25 cellular contexts compared by ENCODE assay signal in the genomic region with DNA sequence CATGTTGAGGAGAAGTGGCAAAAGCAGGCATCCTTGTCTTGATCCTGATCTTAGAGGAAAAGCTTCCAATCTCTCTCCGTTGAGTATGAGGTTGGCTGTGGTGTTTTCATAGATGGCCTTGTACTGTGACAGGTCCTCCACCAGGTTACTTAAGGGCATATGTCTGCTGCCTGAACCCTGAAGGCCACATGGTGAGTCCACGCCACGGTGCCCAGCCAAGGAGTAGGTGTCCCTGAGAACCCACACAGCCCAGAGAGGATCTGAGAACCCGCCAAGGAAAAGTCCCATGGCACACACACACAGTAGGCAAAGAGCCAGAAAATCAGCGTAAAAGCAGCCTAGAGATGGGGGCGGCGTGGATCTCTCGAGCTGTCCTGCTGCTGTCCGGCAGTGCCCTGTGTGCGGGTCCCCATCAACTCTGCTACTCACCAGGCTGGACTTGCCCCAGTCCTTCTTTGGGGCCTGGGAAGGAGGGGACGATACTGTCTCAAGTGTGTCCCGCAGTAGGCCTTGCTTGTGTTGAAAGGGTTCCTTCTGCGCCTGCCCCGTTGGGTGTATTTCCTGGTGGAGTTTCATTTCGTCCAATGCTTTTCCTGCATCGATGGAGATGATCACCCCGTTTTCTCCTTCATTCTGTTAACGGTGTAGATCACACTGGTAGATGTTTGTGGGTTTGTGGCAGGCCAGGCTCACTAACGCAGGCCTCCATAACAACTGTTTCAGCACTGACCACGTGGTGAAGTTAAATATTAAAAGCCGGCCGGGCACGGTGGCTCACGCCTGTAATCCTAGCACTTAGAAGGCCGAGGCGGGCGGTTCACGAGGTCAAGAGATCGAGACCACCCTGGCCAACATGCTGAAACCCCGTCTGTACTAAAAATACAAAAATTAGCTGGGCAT.
DNase-seq lines count a peak whose midpoint lies in the region; ATAC-seq lines count a peak whose summit lies in the region.
"Had no signal": no experiment of that assay in that cellular context is flagged by ENCODE, and none has a peak within 500 bp of the region (broad histone marks: within the 10 kb centered on the region; RNA-seq: fewer than 3 reads in every experiment).

No MANE protein-coding gene starts in this region.

- H2BK12ac ChIP-seq in neuronal stem cell (ENCODE audit: low read length), result no peak overlapping the region

- CTCF ChIA-PET in activated naive CD4-positive, alpha-beta T cell treated with anti-CD3 and anti-CD28 coated beads, Interleukin-2, amount 10 ng/mL, durations not matched to agents 7 days and 5 days (lab: Charles Lee), result no interaction called here
- CTCF ChIA-PET in activated naive CD4-positive, alpha-beta T cell treated with anti-CD3 and anti-CD28 coated beads for 36 hours (lab: Charles Lee), result no interaction called here
- CTCF ChIA-PET in CD8-positive, alpha-beta memory T cell (lab: Charles Lee), result no interaction called here

- no peak overlapping the region for H3K4me3 Mint-ChIP-seq in activated naive CD4-positive, alpha-beta T cell treated with anti-CD3 and anti-CD28 coated beads, Interleukin-2, amount 10 ng/mL, durations not matched to agents 7 days and 5 days
- no peak overlapping the region for H3K4me3 Mint-ChIP-seq in activated naive CD4-positive, alpha-beta T cell treated with anti-CD3 and anti-CD28 coated beads for 36 hours
- no peak overlapping the region for H3K4me3 Mint-ChIP-seq in CD8-positive, alpha-beta memory T cell
- H3K4me3 Mint-ChIP-seq in activated T-helper 17 cell treated with anti-CD3 and anti-CD28 coated beads, Interleukin-2, amount 50 U/mL, for 72 hours, result no peak overlapping the region
- H3K4me3 Mint-ChIP-seq: CD8-positive, alpha-beta T cell; WTC11 had no signal

- no peaks in the 10 kb centered on the region for H3K9me3 Mint-ChIP-seq in activated naive CD4-positive, alpha-beta T cell treated with anti-CD3 and anti-CD28 coated beads, Interleukin-2, amount 10 ng/mL, durations not matched to agents 7 days and 5 days
- H3K9me3 Mint-ChIP-seq in activated naive CD4-positive, alpha-beta T cell treated with anti-CD3 and anti-CD28 coated beads for 36 hours, result no peaks in the 10 kb centered on the region
- H3K9me3 Mint-ChIP-seq in CD8-positive, alpha-beta memory T cell, result no peaks in the 10 kb centered on the region
- H3K9me3 Mint-ChIP-seq in activated T-helper 17 cell treated with anti-CD3 and anti-CD28 coated beads, Interleukin-2, amount 50 U/mL, for 72 hours, result no peaks in the 10 kb centered on the region
- H3K9me3 Mint-ChIP-seq: CD8-positive, alpha-beta T cell; naive B cell had no signal

- H3K4me1 ChIP-seq in CD8-positive, alpha-beta memory T cell (ENCODE audit: insufficient read depth, low read length), result peaks cover 22% of the 10 kb centered on the region
- peaks cover 4 to 7% of the 10 kb centered on the region in 2 donors for H3K4me1 ChIP-seq in neuronal stem cell (ENCODE audit: control insufficient read depth in 2 of 2, insufficient read depth in 1 of 2, low read depth in 1 of 2, low read length in 2 of 2)
- H3K4me1 ChIP-seq: breast epithelium, pancreas had no signal

- H3K79me1 ChIP-seq in neuronal stem cell (ENCODE audit: low read depth, low read length), result peaks cover 4% of the 10 kb centered on the region

- H3K4me3 ChIP-seq in CD8-positive, alpha-beta memory T cell (ENCODE audit: low read length), result no peak overlapping the region
- H3K4me3 ChIP-seq in neuronal stem cell (ENCODE audit: low read length in 2 of 2), result no peak overlapping the region
- H3K4me3 ChIP-seq: breast epithelium, pancreas, SJSA1 had no signal

- H3K23ac ChIP-seq in neuronal stem cell (ENCODE audit: low read depth, low read length, poor library complexity), result peak overlapping the region; percentile 35

- no peak overlapping the region for H4K91ac ChIP-seq in neuronal stem cell (ENCODE audit: low read depth, low read length, poor library complexity)

- peaks cover 5% of the 10 kb centered on the region for H3K36me3 ChIP-seq in CD8-positive, alpha-beta memory T cell (ENCODE audit: insufficient read depth, low read length)
- peaks cover 0 to 5% of the 10 kb centered on the region in 2 donors for H3K36me3 ChIP-seq in neuronal stem cell (replicated peaks in 1 of 2; ENCODE audit: control insufficient read depth in 2 of 2, insufficient read depth in 2 of 2, low read length in 2 of 2)
- H3K36me3 ChIP-seq: breast epithelium, pancreas had no signal

- no peak for ATAC-seq in activated T-helper 17 cell treated with anti-CD3 and anti-CD28 coated beads, Interleukin-2, amount 50 U/mL, for 72 hours (replicated peaks)
- ATAC-seq in GM19452 (IDR thresholded peaks at IDR 0.05; ENCODE audit: unreplicated experiment), result no peak
- no peak for ATAC-seq in GM19324 (IDR thresholded peaks at IDR 0.05; ENCODE audit: low FRiP score, unreplicated experiment)
- ATAC-seq in left ventricle myocardium superior, result no peak
- ATAC-seq: CD8-positive, alpha-beta T cell; pancreas; WTC11 had no signal

- H3K27me3 ChIP-seq in CD8-positive, alpha-beta memory T cell (ENCODE audit: insufficient read depth, low read length, poor library complexity, severe bottlenecking), result no peaks in the 10 kb centered on the region
- H3K27me3 ChIP-seq in neuronal stem cell (ENCODE audit: control insufficient read depth in 3 of 3, insufficient read depth in 3 of 3, low read depth in 1 of 3, low read length in 3 of 3), result no peaks in the 10 kb centered on the region
- H3K27me3 ChIP-seq: breast epithelium, pancreas, SJSA1 had no signal

- no peak overlapping the region for H2BK15ac ChIP-seq in neuronal stem cell (ENCODE audit: low read length)

- no peak overlapping the region for H2BK5ac ChIP-seq in neuronal stem cell (ENCODE audit: low read length)

- no peak for DNase-seq in activated naive CD4-positive, alpha-beta T cell treated with anti-CD3 and anti-CD28 coated beads, Interleukin-2, amount 10 ng/mL, durations not matched to agents 7 days and 5 days
- DNase-seq in activated naive CD4-positive, alpha-beta T cell treated with anti-CD3 and anti-CD28 coated beads for 36 hours, result no peak
- no peak for DNase-seq in CD8-positive, alpha-beta memory T cell
- DNase-seq in neuronal stem cell (ENCODE audit: low spot score) (no peak), left ventricle myocardium superior (no peak)
- DNase-seq: activated CD8-positive, alpha-beta memory T cell treated with anti-CD3 and anti-CD28 coated beads for 24 hours; amniotic stem cell; CD8-positive, alpha-beta T cell; dermis blood vessel endothelial cell; glutamatergic neuron; HCEC 1CT; mesendoderm; naive B cell; NCI-H1436 treated with DMSO at 0.1 percent for 48 hours; NCI-H524; NK-92 treated with Interleukin-12 subunit alpha and Interleukin-12 subunit beta, amount 100 ng/mL, for 24 hours; stimulated activated CD4-positive, alpha-beta T cell treated with anti-CD3 and anti-CD28 coated beads, Interleukin-15, amount 100 ng/mL, for 24 hours; stimulated activated CD8-positive, alpha-beta memory T cell treated with anti-CD3 and anti-CD28 coated beads, Interleukin-4, amount 100 ng/mL, for 48 hours had no signal

- no peak overlapping the region for H3K4me2 ChIP-seq in neuronal stem cell (ENCODE audit: insufficient read depth, low read length, poor library complexity, severe bottlenecking)

- peaks cover 45% of the 10 kb centered on the region for H3K4me1 Mint-ChIP-seq in activated naive CD4-positive, alpha-beta T cell treated with anti-CD3 and anti-CD28 coated beads, Interleukin-2, amount 10 ng/mL, durations not matched to agents 7 days and 5 days
- H3K4me1 Mint-ChIP-seq in activated naive CD4-positive, alpha-beta T cell treated with anti-CD3 and anti-CD28 coated beads for 36 hours (ENCODE audit: low read depth), result peaks cover 21% of the 10 kb centered on the region
- H3K4me1 Mint-ChIP-seq in CD8-positive, alpha-beta memory T cell, result peaks cover 37 to 43% (median 40%) of the 10 kb centered on the region in 3 donors
- peaks cover 50% of the 10 kb centered on the region for H3K4me1 Mint-ChIP-seq in activated T-helper 17 cell treated with anti-CD3 and anti-CD28 coated beads, Interleukin-2, amount 50 U/mL, for 72 hours

- no peak overlapping the region for H2BK120ac ChIP-seq in neuronal stem cell (ENCODE audit: low read depth, low read length)

- H3K27ac Mint-ChIP-seq in activated naive CD4-positive, alpha-beta T cell treated with anti-CD3 and anti-CD28 coated beads, Interleukin-2, amount 10 ng/mL, durations not matched to agents 7 days and 5 days, result peak overlapping the region; percentile 71
- no peak overlapping the region for H3K27ac Mint-ChIP-seq in activated naive CD4-positive, alpha-beta T cell treated with anti-CD3 and anti-CD28 coated beads for 36 hours
- H3K27ac Mint-ChIP-seq in CD8-positive, alpha-beta memory T cell, result peak overlapping the region in 5 of 8 donors; percentile 7 to 90 (median 29)
- peak overlapping the region; percentile 11 for H3K27ac Mint-ChIP-seq in activated T-helper 17 cell treated with anti-CD3 and anti-CD28 coated beads, Interleukin-2, amount 50 U/mL, for 72 hours
- H3K27ac Mint-ChIP-seq: WTC11 had no signal

- no CpG with 5 or more reads among the region's 30 CpGs for WGBS in neuronal stem cell (ENCODE audit: extremely low coverage in 2 of 2, insufficient read length in 2 of 2, insufficient replicate concordance in 1 of 2), 2 donors

- no peak overlapping the region for H3K27ac ChIP-seq in CD8-positive, alpha-beta memory T cell (ENCODE audit: low read depth, low read length)
- no peak overlapping the region for H3K27ac ChIP-seq in neuronal stem cell (replicated peaks; ENCODE audit: low read length)
- H3K27ac ChIP-seq: breast epithelium, pancreas, SJSA1 had no signal

- H3K18ac ChIP-seq in neuronal stem cell (ENCODE audit: low read length), result peak overlapping the region; percentile 16

- POLR2A ChIA-PET in CD8-positive, alpha-beta memory T cell (lab: Charles Lee), result no interaction called here

- H3K4ac ChIP-seq in neuronal stem cell (ENCODE audit: low read length), result no peak overlapping the region

- intact Hi-C loops in activated naive CD4-positive, alpha-beta T cell treated with anti-CD3 and anti-CD28 coated beads for 36 hours (cut with micrococcal nuclease), result loop anchor here (5.0 kb wide), 2 partner anchors 76 to 79 kb away; no protein-coding TSS in a partner anchor
- intact Hi-C loops in left ventricle myocardium superior (cut with micrococcal nuclease), result no loop called here

- peak overlapping the region; percentile 30 for H2AK5ac ChIP-seq in neuronal stem cell (ENCODE audit: low read depth, low read length)

- H2AFZ ChIP-seq in neuronal stem cell (ENCODE audit: low read length), result no peak overlapping the region

- H3K14ac ChIP-seq in neuronal stem cell (ENCODE audit: low read length), result no peak overlapping the region

- H3K9me3 ChIP-seq in CD8-positive, alpha-beta memory T cell (ENCODE audit: low read length), result no peaks in the 10 kb centered on the region
- peaks cover 0 to 4% of the 10 kb centered on the region in 2 donors for H3K9me3 ChIP-seq in neuronal stem cell (replicated peaks in 1 of 2; ENCODE audit: control insufficient read depth in 2 of 2, insufficient read depth in 1 of 2, low read depth in 1 of 2, low read length in 2 of 2)
- H3K9me3 ChIP-seq: breast epithelium, pancreas, SJSA1 had no signal

- H3K9ac ChIP-seq in neuronal stem cell (ENCODE audit: low read depth, low read length, poor library complexity), result no peak overlapping the region

- no peak overlapping the region for H4K8ac ChIP-seq in neuronal stem cell (ENCODE audit: low read depth, low read length)

- peaks cover 57% of the 10 kb centered on the region for H3K36me3 Mint-ChIP-seq in activated naive CD4-positive, alpha-beta T cell treated with anti-CD3 and anti-CD28 coated beads, Interleukin-2, amount 10 ng/mL, durations not matched to agents 7 days and 5 days
- peaks cover 7% of the 10 kb centered on the region for H3K36me3 Mint-ChIP-seq in activated naive CD4-positive, alpha-beta T cell treated with anti-CD3 and anti-CD28 coated beads for 36 hours (ENCODE audit: low read depth)
- H3K36me3 Mint-ChIP-seq in CD8-positive, alpha-beta memory T cell, result peaks cover 4 to 54% (median 10%) of the 10 kb centered on the region in 3 donors
- peaks cover 62% of the 10 kb centered on the region for H3K36me3 Mint-ChIP-seq in activated T-helper 17 cell treated with anti-CD3 and anti-CD28 coated beads, Interleukin-2, amount 50 U/mL, for 72 hours (ENCODE audit: low read depth)

- H3K27me3 Mint-ChIP-seq in activated naive CD4-positive, alpha-beta T cell treated with anti-CD3 and anti-CD28 coated beads, Interleukin-2, amount 10 ng/mL, durations not matched to agents 7 days and 5 days, result no peaks in the 10 kb centered on the region
- H3K27me3 Mint-ChIP-seq in activated naive CD4-positive, alpha-beta T cell treated with anti-CD3 and anti-CD28 coated beads for 36 hours (ENCODE audit: low read depth), result no peaks in the 10 kb centered on the region
- H3K27me3 Mint-ChIP-seq in CD8-positive, alpha-beta memory T cell, result no peaks in the 10 kb centered on the region
- H3K27me3 Mint-ChIP-seq in activated T-helper 17 cell treated with anti-CD3 and anti-CD28 coated beads, Interleukin-2, amount 50 U/mL, for 72 hours, result no peaks in the 10 kb centered on the region
- H3K27me3 Mint-ChIP-seq: naive B cell had no signal
